In genomic region chr7:25952277-25953057, GRCh38 we compare ENCODE assay signal across 9 cellular contexts.
DNase-seq lines count a peak whose midpoint lies in the region; ATAC-seq, FAIRE-seq and TF ChIP-seq lines count a peak whose summit lies in the region.
"Had no signal": no experiment of that assay in that cellular context is flagged by ENCODE, and none has a peak within 500 bp of the region (broad histone marks: within the 10 kb centered on the region; RNA-seq: fewer than 3 reads in every experiment).

No MANE protein-coding gene starts in this region.

- H3K79me1 ChIP-seq in neuronal stem cell (ENCODE audit: low read depth, low read length): no peaks in the 10 kb centered on the region

- H3K36me3 ChIP-seq in bronchial epithelial cell (ENCODE audit: control insufficient read depth, insufficient read depth, low read length) (no peaks in the 10 kb centered on the region), neuronal stem cell (replicated peaks in 1 of 2; ENCODE audit: control insufficient read depth in 2 of 2, insufficient read depth in 2 of 2, low read length in 2 of 2) (no peaks in the 10 kb centered on the region)

- H2BK5ac ChIP-seq in neuronal stem cell (ENCODE audit: low read length): no peak overlapping the region

- ATAC-seq in HG03342 (IDR thresholded peaks at IDR 0.05; ENCODE audit: unreplicated experiment): no peak
- no peak for ATAC-seq in HG02970 (IDR thresholded peaks at IDR 0.05; ENCODE audit: low FRiP score, unreplicated experiment)

- no peak overlapping the region for H2AK5ac ChIP-seq in neuronal stem cell (ENCODE audit: low read depth, low read length)

- no peaks in the 10 kb centered on the region for H3K9me3 ChIP-seq in neuronal stem cell (replicated peaks in 1 of 2; ENCODE audit: control insufficient read depth in 2 of 2, insufficient read depth in 1 of 2, low read depth in 1 of 2, low read length in 2 of 2)

- TF ChIP-seq CTCF in bronchial epithelial cell (IDR thresholded peaks at IDR 0.05; ENCODE audit: insufficient read depth, low read length, severe bottlenecking): no peak
- no peak for TF ChIP-seq CTCF in RWPE1 (conservative IDR thresholded peaks at IDR 0.05; ENCODE audit: low read depth)

- H3K9ac ChIP-seq in neuronal stem cell (ENCODE audit: low read depth, low read length, poor library complexity): no peak overlapping the region

- H3K18ac ChIP-seq in neuronal stem cell (ENCODE audit: low read length): peak overlapping the region; percentile 54

- CTCF ChIA-PET in RWPE1 (lab: Yijun Ruan, JAX): no interaction called here

- no peak overlapping the region for H3K4ac ChIP-seq in neuronal stem cell (ENCODE audit: low read length)

- no peak overlapping the region for H2BK120ac ChIP-seq in neuronal stem cell (ENCODE audit: low read depth, low read length)

- H3K4me2 ChIP-seq in neuronal stem cell (ENCODE audit: insufficient read depth, low read length, poor library complexity, severe bottlenecking): peak overlapping the region; percentile 81

- no peak overlapping the region for H4K8ac ChIP-seq in neuronal stem cell (ENCODE audit: low read depth, low read length)

- H3K27ac ChIP-seq in neuronal stem cell (replicated peaks; ENCODE audit: low read length) (no peak overlapping the region), RWPE1 (no peak overlapping the region)

- no peak overlapping the region for H3K23ac ChIP-seq in neuronal stem cell (ENCODE audit: low read depth, low read length, poor library complexity)

- FAIRE-seq in bronchial epithelial cell (lab: Jason Lieb, UNC): peak; percentile 84

- no peak overlapping the region for H3K14ac ChIP-seq in neuronal stem cell (ENCODE audit: low read length)

- DNase-seq in DMS79 treated with DMSO at 0.1 percent for 48 hours (lab: John Stamatoyannopoulos, UW) (peak; percentile 68), NCI-H146 treated with DMSO at 0.1 percent for 48 hours (lab: John Stamatoyannopoulos, UW; ENCODE audit: unreplicated experiment) (peak; percentile 95), bronchial epithelial cell (ENCODE audit: low read depth) (no peak), neuronal stem cell (ENCODE audit: low spot score) (no peak), RWPE1 (ENCODE audit: low spot score) (no peak)
- no peak for DNase-seq in activated CD8-positive, alpha-beta memory T cell treated with anti-CD3 and anti-CD28 coated beads for 24 hours
- DNase-seq: activated T-cell treated with anti-CD3 and anti-CD28 coated beads for 4 hours had no signal

- peaks cover 1 to 5% of the 10 kb centered on the region in 2 donors for H3K4me1 ChIP-seq in neuronal stem cell (ENCODE audit: control insufficient read depth in 2 of 2, insufficient read depth in 1 of 2, low read depth in 1 of 2, low read length in 2 of 2)

- no CpG with 5 or more reads among the region's 18 CpGs for WGBS in neuronal stem cell (ENCODE audit: extremely low coverage in 2 of 2, insufficient read length in 2 of 2, insufficient replicate concordance in 1 of 2), 2 donors

- no peak overlapping the region for H2BK12ac ChIP-seq in neuronal stem cell (ENCODE audit: low read length)

- POLR2A ChIA-PET in RWPE1 (lab: Yijun Ruan, JAX; ENCODE audit: low non-redundant PET): no interaction called here

- H4K91ac ChIP-seq in neuronal stem cell (ENCODE audit: low read depth, low read length, poor library complexity): no peak overlapping the region

- no peak overlapping the region for H3K4me3 ChIP-seq in bronchial epithelial cell (ENCODE audit: low read depth, low read length)
- no peak overlapping the region for H3K4me3 ChIP-seq in neuronal stem cell (ENCODE audit: low read length in 2 of 2)

- peak overlapping the region; percentile 19 for H2AFZ ChIP-seq in neuronal stem cell (ENCODE audit: low read length)

- no peak overlapping the region for H2BK15ac ChIP-seq in neuronal stem cell (ENCODE audit: low read length)

- H3K27me3 ChIP-seq in bronchial epithelial cell (ENCODE audit: control insufficient read depth, insufficient read depth, low read length) (no peaks in the 10 kb centered on the region), neuronal stem cell (ENCODE audit: control insufficient read depth in 3 of 3, insufficient read depth in 3 of 3, low read depth in 1 of 3, low read length in 3 of 3) (peaks cover 0 to 82% (median 13%) of the 10 kb centered on the region in 3 experiments)

Comparison
In these comparisons a context has a peak if more than half of its experiments do, and no peak if none do; other contexts are left out.
1. DNase-seq: peak in DMS79 treated with DMSO at 0.1 percent for 48 hours (single experiment) and NCI-H146 treated with DMSO at 0.1 percent for 48 hours (single experiment); none in bronchial epithelial cell (single experiment), neuronal stem cell (single experiment), activated CD8-positive, alpha-beta memory T cell treated with anti-CD3 and anti-CD28 coated beads for 24 hours (single experiment) and RWPE1 (single experiment).